Comparison of ENCODE assay signal across 11 cellular contexts in the genomic region with DNA sequence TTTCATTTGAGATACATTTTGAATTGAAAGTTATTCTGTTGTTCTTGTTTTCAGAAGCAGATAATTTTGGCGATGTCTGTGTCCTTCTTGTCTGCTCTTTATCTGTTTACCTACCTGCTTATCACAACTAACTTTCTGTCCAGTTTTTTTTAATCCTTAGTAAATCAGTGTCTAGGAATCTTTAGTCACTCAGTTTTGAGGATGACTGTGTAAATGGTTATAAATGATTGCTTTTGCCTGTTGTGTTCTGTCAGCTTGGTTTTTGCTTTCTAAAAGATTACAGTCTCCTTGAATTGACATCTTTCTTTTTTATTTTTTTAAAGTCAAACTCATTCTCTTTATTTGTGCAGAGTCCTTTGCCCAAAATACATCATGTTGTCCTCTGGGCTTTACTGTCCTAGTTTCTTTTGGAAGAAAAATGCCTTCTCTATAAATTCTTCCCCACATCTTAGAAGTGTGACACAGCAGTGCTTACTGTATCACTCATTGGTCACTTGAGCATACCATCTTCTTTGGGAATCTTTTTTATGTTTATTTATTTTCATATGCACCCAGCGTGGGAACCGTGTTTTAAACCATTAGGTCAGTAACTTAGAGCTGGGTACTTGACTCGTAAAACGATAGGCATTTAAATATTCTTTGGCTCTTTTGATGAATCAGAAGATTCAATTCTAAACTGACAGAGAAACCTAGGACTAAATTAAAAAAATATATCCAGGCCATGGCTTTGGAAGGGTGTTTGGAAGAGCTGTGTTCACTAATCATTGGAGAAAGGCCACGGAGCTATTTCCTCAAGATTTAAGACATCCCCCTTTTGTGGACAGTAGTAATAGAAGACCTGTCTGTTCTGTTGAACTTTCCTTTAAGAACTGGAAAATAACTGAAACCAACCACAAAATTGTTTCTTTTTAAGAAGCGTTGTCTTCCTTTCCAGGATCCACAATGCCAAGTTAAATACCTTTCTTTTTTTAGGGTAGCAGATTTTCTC. TPM values are rescaled to one million over a fixed set of nuclear protein-coding genes. Genes with fewer than 3 reads are reported as not detected.
DNase-seq lines count a peak whose midpoint lies in the region; ATAC-seq and TF ChIP-seq lines count a peak whose summit lies in the region.
"Had no signal": no experiment of that assay in that cellular context is flagged by ENCODE, and none has a peak within 500 bp of the region (broad histone marks: within the 10 kb centered on the region; RNA-seq: fewer than 3 reads in every experiment).

No MANE protein-coding gene starts in this region.

- WGBS in SK-N-SH (ENCODE audit: low lambda C conversion rate): 70% methylated on average over 7 of the region's 7 CpGs
- WGBS in heart left ventricle, 4 donors: 42 to 59% (median 49%) methylated on average over 7 of the region's 7 CpGs

- H3K4me1 ChIP-seq in SK-N-SH (ENCODE audit: control insufficient read depth in 1 of 2, insufficient read depth in 2 of 2, low read depth in 1 of 2, low read length in 1 of 2) (peaks cover 32 to 54% of the 10 kb centered on the region in 2 experiments), heart left ventricle (peaks cover 11 to 100% (median 91%) of the 10 kb centered on the region in 12 donors), skeletal muscle tissue (ENCODE audit: control insufficient read depth in 3 of 3, insufficient read depth in 3 of 3, low read length in 3 of 3) (peaks cover 17 to 57% (median 34%) of the 10 kb centered on the region in 3 donors)

- H3K4me3 ChIP-seq in SK-N-SH (ENCODE audit: low read depth in 2 of 2, low read length in 1 of 2) (no peak overlapping the region), heart left ventricle (peak overlapping the region in 3 of 12 donors; percentile 12 to 22 (median 12)), skeletal muscle tissue (ENCODE audit: low read length in 3 of 3) (no peak overlapping the region)

- no peak for TF ChIP-seq CTCF in SK-N-SH (IDR thresholded peaks at IDR 0.05)
- no peak for TF ChIP-seq CTCF in heart left ventricle (IDR thresholded peaks at IDR 0.05)

- H3K9ac ChIP-seq in SK-N-SH (peak overlapping the region; percentile 52; the same call in 1 of the 2 replicates), skeletal muscle tissue (ENCODE audit: low read depth in 1 of 3, low read length in 3 of 3) (peak overlapping the region in 1 of 3 donors; percentile 48)

- peaks cover 100% of the 10 kb centered on the region for H3K79me2 ChIP-seq in SK-N-SH (ENCODE audit: insufficient read depth)

- intact Hi-C loops in heart left ventricle (cut with DNase I): loop anchor here in 2 of 10 donors (5.0 to 10.0 kb wide), 2 partner anchors 58 to 1421 kb away; no protein-coding TSS in a partner anchor

- H3K9me3 ChIP-seq in SK-N-SH: no peaks in the 10 kb centered on the region
- H3K9me3 ChIP-seq in heart left ventricle: no peaks in the 10 kb centered on the region
- H3K9me3 ChIP-seq in skeletal muscle tissue (ENCODE audit: control insufficient read depth in 3 of 3, low read length in 3 of 3): no peaks in the 10 kb centered on the region

- H3K4me2 ChIP-seq in SK-N-SH: peak overlapping the region; percentile 37

- peaks cover 61% of the 10 kb centered on the region for H4K20me1 ChIP-seq in SK-N-SH (ENCODE audit: insufficient read depth)

- no peak for TF ChIP-seq EP300 in SK-N-SH (IDR thresholded peaks at IDR 0.05; ENCODE audit: borderline replicate concordance in 1 of 2, low read depth in 1 of 2, low read length in 1 of 2)

- TF ChIP-seq RAD21 in SK-N-SH (IDR thresholded peaks at IDR 0.05; ENCODE audit: low read length): no peak

- no peak overlapping the region for H2AFZ ChIP-seq in SK-N-SH (ENCODE audit: low read depth)

- ATAC-seq in heart left ventricle (peak in 3 of 4 donors; percentile 27 to 37 (median 35)), HG03025 (IDR thresholded peaks at IDR 0.05; ENCODE audit: low FRiP score, unreplicated experiment) (no peak)

- DNase-seq in EH (ENCODE audit: low read depth) (peak; percentile 99), SK-N-SH (no peak), heart left ventricle (no peak), ureter (ENCODE audit: low spot score) (no peak), NCI-H774 (lab: John Stamatoyannopoulos, UW) (no peak)
- no peak for DNase-seq in stimulated activated CD4-positive, alpha-beta T cell treated with anti-CD3 and anti-CD28 coated beads, Interleukin-12 subunit alpha, Interleukin-12 subunit beta, amount 100 ng/mL, for 4 hours
- DNase-seq: activated CD4-positive, alpha-beta T cell treated with anti-CD3 and anti-CD28 coated beads, Interleukin-2, amount 50 U/mL, for 48 hours; erythroblast; NCI-H2029 had no signal

- H3K9me2 ChIP-seq in SK-N-SH: no peaks in the 10 kb centered on the region

- no peak for TF ChIP-seq POLR2A in heart left ventricle (IDR thresholded peaks at IDR 0.05)

- no peaks in the 10 kb centered on the region for H3K27me3 ChIP-seq in SK-N-SH (ENCODE audit: insufficient read depth)
- H3K27me3 ChIP-seq in heart left ventricle: no peaks in the 10 kb centered on the region
- H3K27me3 ChIP-seq in skeletal muscle tissue (ENCODE audit: control insufficient read depth in 3 of 3, insufficient read depth in 3 of 3, low read length in 3 of 3): no peaks in the 10 kb centered on the region

- CTCF ChIA-PET in SK-N-SH (lab: Yijun Ruan, JAX): no interaction called here

- peak overlapping the region in 1 of 2 experiments; percentile 85; a peak in 2 of 4 replicates for H3K27ac ChIP-seq in SK-N-SH (ENCODE audit: low read depth in 2 of 2, low read length in 1 of 2)
- peak overlapping the region in 10 of 12 donors; percentile 9 to 57 (median 27) for H3K27ac ChIP-seq in heart left ventricle
- H3K27ac ChIP-seq in skeletal muscle tissue (ENCODE audit: low read depth, low read length): peak overlapping the region; percentile 9

- H3K36me3 ChIP-seq in SK-N-SH (replicated peaks in 1 of 2; ENCODE audit: control insufficient read depth in 1 of 2, insufficient read depth in 2 of 2, low read length in 1 of 2) (no peaks in the 10 kb centered on the region), heart left ventricle (no peaks in the 10 kb centered on the region), skeletal muscle tissue (ENCODE audit: control insufficient read depth in 3 of 3, insufficient read depth in 3 of 3, low read length in 3 of 3) (no peaks in the 10 kb centered on the region)

- H3F3A ChIP-seq in SK-N-SH (replicated peaks; ENCODE audit: insufficient read depth): peaks cover 29% of the 10 kb centered on the region

- POLR2A ChIA-PET in SK-N-SH (lab: Yijun Ruan, JAX): interaction anchor here (0.6 kb wide), 1 partner anchor 62 kb away, joined by 3 read pairs; no protein-coding TSS in a partner anchor

TF ChIP-seq in SK-N-SH, 30 proteins besides CTCF, POLR2A, EP300 and RAD21 (continues in another document):
- TF ChIP-seq TCF12 (IDR thresholded peaks at IDR 0.05): no peak
- TF ChIP-seq, protein P1, sequence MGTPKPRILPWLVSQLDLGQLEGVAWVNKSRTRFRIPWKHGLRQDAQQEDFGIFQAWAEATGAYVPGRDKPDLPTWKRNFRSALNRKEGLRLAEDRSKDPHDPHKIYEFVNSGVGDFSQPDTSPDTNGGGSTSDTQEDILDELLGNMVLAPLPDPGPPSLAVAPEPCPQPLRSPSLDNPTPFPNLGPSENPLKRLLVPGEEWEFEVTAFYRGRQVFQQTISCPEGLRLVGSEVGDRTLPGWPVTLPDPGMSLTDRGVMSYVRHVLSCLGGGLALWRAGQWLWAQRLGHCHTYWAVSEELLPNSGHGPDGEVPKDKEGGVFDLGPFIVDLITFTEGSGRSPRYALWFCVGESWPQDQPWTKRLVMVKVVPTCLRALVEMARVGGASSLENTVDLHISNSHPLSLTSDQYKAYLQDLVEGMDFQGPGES (IDR thresholded peaks at IDR 0.05; ENCODE audit: low read depth, low read length): no peak
- TF ChIP-seq GATA2 (CRISPR knock-in tag; IDR thresholded peaks at IDR 0.05): no peak
- TF ChIP-seq RXRA (IDR thresholded peaks at IDR 0.05; ENCODE audit: borderline replicate concordance, low read depth): no peak
- no peak for TF ChIP-seq TEAD4 (IDR thresholded peaks at IDR 0.05; ENCODE audit: borderline replicate concordance, insufficient read depth)
- TF ChIP-seq JUND (IDR thresholded peaks at IDR 0.05): no peak
- no peak for TF ChIP-seq USF1 (IDR thresholded peaks at IDR 0.05; ENCODE audit: borderline replicate concordance, low read depth)
- TF ChIP-seq RFX5 (IDR thresholded peaks at IDR 0.05; ENCODE audit: low read length): no peak
- TF ChIP-seq NRF1 (IDR thresholded peaks at IDR 0.05; ENCODE audit: low read depth, low read length): no peak

RNA-seq across cellular contexts. Expression of gene LAMC1, which starts 20.9 kb away (rescaled TPM):
- polyA plus RNA-seq in SK-N-SH (2012; rRNA removed) (90.4 and 101 TPM in 2 replicates), heart left ventricle (100 to 1,000 TPM in 1 of 2 donors, 10 to 100 TPM in 1; 22.9 to 108 TPM)
- polyA plus RNA-seq in SK-N-SH (2012; cell fraction: cytosol; rRNA removed): 123 and 125 TPM in 2 replicates
- polyA plus RNA-seq in SK-N-SH (2012; cell fraction: nucleus; rRNA removed): 56.1 and 106 TPM in 2 replicates
- total RNA-seq in heart left ventricle (100 to 1,000 TPM in 7 of 9 donors, 10 to 100 TPM in 2; 78.6 to 226 (median 122) TPM), skeletal muscle tissue (289 TPM), ureter (111 TPM)
